Comparison of ENCODE assay signal across 8 cellular contexts in the genomic region with DNA sequence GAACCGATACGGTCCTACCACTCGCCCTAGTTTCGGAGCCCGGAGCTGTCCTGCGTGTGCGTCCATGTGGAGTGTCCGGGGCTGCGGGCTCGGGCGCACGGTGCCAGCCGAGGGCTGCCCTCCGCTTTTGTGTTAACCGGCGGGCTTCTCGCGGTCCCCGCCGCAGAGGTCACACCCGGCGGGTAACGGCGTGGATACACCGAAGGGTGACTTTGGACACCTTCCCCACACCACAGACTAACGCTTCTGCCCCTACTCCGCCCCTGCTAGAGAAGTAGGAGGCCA. TPM values are rescaled to one million over a fixed set of nuclear protein-coding genes. Genes with fewer than 3 reads are reported as not detected.
A peak's percentile ranks its signal among the peaks of the same experiment; 100 is the strongest.
DNase-seq lines count a peak whose midpoint lies in the region; ATAC-seq and TF ChIP-seq lines count a peak whose summit lies in the region.

No MANE protein-coding gene starts in this region.

- H4K20me1 ChIP-seq in IMR-90 (ENCODE audit: insufficient read depth, low read length) = peaks cover 11% of the 10 kb centered on the region; the same call in 1 of the 2 replicates

- DNase-seq in AG04450 (ENCODE audit: low read depth, low spot score) = no peak
- DNase-seq in IMR-90 = no peak
- peak; percentile 13 for DNase-seq in cerebellum (ENCODE audit: low spot score)
- no peak for DNase-seq in islet precursor cell
- no peak for DNase-seq in COLO829 (ENCODE audit: low spot score)
- DNase-seq in stimulated activated CD4-positive, alpha-beta T cell treated with anti-CD3 and anti-CD28 coated beads, Interleukin-4, amount 100 ng/mL, for 4 hours = no peak

- ATAC-seq in GM19438 (IDR thresholded peaks at IDR 0.05; ENCODE audit: low read depth, unreplicated experiment) (peak; percentile 10), IMR-90 (ENCODE audit: low read depth) (peak; percentile 4)

- peak overlapping the region in 1 of 2 experiments; percentile 49; a peak in 1 of 4 replicates for H4K8ac ChIP-seq in IMR-90 (ENCODE audit: low read depth in 2 of 2, low read length in 2 of 2)

- H2AK9ac ChIP-seq in IMR-90 (replicated peaks; ENCODE audit: low read depth, low read length, poor library complexity) = peak overlapping the region; percentile 93

- peak overlapping the region; percentile 33 for H3K9ac ChIP-seq in IMR-90 (ENCODE audit: low read depth, low read length)

- H3K9me3 ChIP-seq in AG04450 (ENCODE audit: control insufficient read depth, insufficient read depth, low read length) (peaks cover 6% of the 10 kb centered on the region; the same call in 1 of the 2 replicates), IMR-90 (ENCODE audit: control insufficient read depth, insufficient read depth, low read length) (no peaks in the 10 kb centered on the region), mononuclear cell (ENCODE audit: low read depth, low read length) (no peaks in the 10 kb centered on the region)

- H2BK15ac ChIP-seq in IMR-90 (ENCODE audit: low read depth, low read length) = peak overlapping the region; percentile 45; the same call in 2 of the 3 replicates

- H3K27me3 ChIP-seq in AG04450 (ENCODE audit: control insufficient read depth, insufficient read depth, low read length) = peaks cover 47% of the 10 kb centered on the region
- peaks cover 45% of the 10 kb centered on the region for H3K27me3 ChIP-seq in IMR-90 (ENCODE audit: control insufficient read depth, insufficient read depth, low read length)
- peaks cover 71% of the 10 kb centered on the region for H3K27me3 ChIP-seq in mononuclear cell (ENCODE audit: insufficient read depth, low read length)

- peaks cover 3% of the 10 kb centered on the region; the same call in 1 of the 2 replicates for H3K9me1 ChIP-seq in IMR-90 (ENCODE audit: insufficient read depth, low read length)

- H2BK5ac ChIP-seq in IMR-90 (ENCODE audit: low read depth, low read length, poor library complexity, severe bottlenecking) = peak overlapping the region; percentile 35

- H3K79me1 ChIP-seq in IMR-90 (ENCODE audit: low read depth in 1 of 2, low read length in 2 of 2) = peaks cover 17 to 33% of the 10 kb centered on the region in 2 experiments

- BruUV-seq in IMR-90 (replicated peaks; lab: Mats Ljungman, UMichigan) = no TSS peak

- H2BK120ac ChIP-seq in IMR-90 (ENCODE audit: low read depth, low read length) = peak overlapping the region; percentile 85; the same call in 1 of the 2 replicates

- H3K4ac ChIP-seq in IMR-90 (ENCODE audit: low read depth, low read length) = peak overlapping the region; percentile 51

- H3K14ac ChIP-seq in IMR-90 (replicated peaks; ENCODE audit: low read depth, low read length) = peak overlapping the region; percentile 46

- H4K5ac ChIP-seq in IMR-90 (ENCODE audit: low read depth, low read length) = no peak overlapping the region

- peak overlapping the region; percentile 5; the same call in 1 of the 2 replicates for H2AK5ac ChIP-seq in IMR-90 (ENCODE audit: low read depth, low read length)

- H2AFZ ChIP-seq in IMR-90 (replicated peaks; ENCODE audit: low read length, poor library complexity) = peak overlapping the region; percentile 86

- peak overlapping the region; percentile 28 for H3K23ac ChIP-seq in IMR-90 (ENCODE audit: low read depth, low read length)

- no peak for TF ChIP-seq POLR2A in IMR-90 (IDR thresholded peaks at IDR 0.05; ENCODE audit: low read depth, low read length)

- H3K36me3 ChIP-seq in IMR-90 (ENCODE audit: control insufficient read depth, insufficient read depth, low read length) = no peaks in the 10 kb centered on the region

- POLR2A ChIA-PET in AG04450 (lab: Yijun Ruan, JAX) = interaction anchor here (0.6 to 1.8 kb wide), 34 partner anchors 11 to 573 kb away, joined by 3 to 45 read pairs (median 5); a partner anchor contains a TSS
- POLR2A ChIA-PET in IMR-90 (lab: Charles Lee; ENCODE audit: unreplicated experiment) = interaction anchor here (0.5 to 1.0 kb wide), 11 partner anchors 10 to 1310 kb away, joined by 3 to 7 read pairs (median 4); no protein-coding TSS in a partner anchor

- in situ Hi-C loops in IMR-90 (cut with MboI; ENCODE audit: low sequenced_read_pairs) = no loop called here

- H3K4me1 ChIP-seq in IMR-90 (ENCODE audit: control insufficient read depth, insufficient read depth, low read length) (peaks cover 14% of the 10 kb centered on the region), mononuclear cell (ENCODE audit: insufficient read depth, low read length) (peaks cover 27% of the 10 kb centered on the region)

- peak overlapping the region; percentile 27; the same call in 1 of the 2 replicates for H2BK20ac ChIP-seq in IMR-90 (ENCODE audit: low read depth, low read length)

- CTCF ChIA-PET in AG04450 (lab: Charles Lee) = interaction anchor here (0.5 to 2.8 kb wide), 8 partner anchors 10 to 284 kb away, joined by 3 to 16 read pairs (median 4); no protein-coding TSS in a partner anchor
- CTCF ChIA-PET in IMR-90 (lab: Yijun Ruan, JAX) = interaction anchor here (1.0 kb wide), 3 partner anchors 11 to 131 kb away, joined by 3 to 12 read pairs (median 3); no protein-coding TSS in a partner anchor

- dilution Hi-C loops in IMR-90 (cut with HindIII; ENCODE audit: low sequenced_read_pairs, unreplicated experiment) = no loop called here

- peak overlapping the region; percentile 25; the same call in 1 of the 2 replicates for H3K18ac ChIP-seq in IMR-90 (ENCODE audit: low read depth, low read length)

- no peak for TF ChIP-seq RAD21 in IMR-90 (IDR thresholded peaks at IDR 0.05; ENCODE audit: low read length)

- TF ChIP-seq CTCF in AG04450 (IDR thresholded peaks at IDR 0.05; ENCODE audit: low read depth, low read length) (no peak), IMR-90 (conservative IDR thresholded peaks at IDR 0.05; ENCODE audit: low read depth, low read length) (no peak)

- WGBS in IMR-90 (ENCODE audit: extremely low coverage in 2 of 2, insufficient read length in 1 of 2), 2 experiments = 2% methylated on average over 13 of the region's 27 CpGs; no CpG with 5 or more reads in 1 of the 2 experiments

- H3K56ac ChIP-seq in IMR-90 (ENCODE audit: extremely low read depth, insufficient read depth, low read length) = no peak overlapping the region

- H4K91ac ChIP-seq in IMR-90 (ENCODE audit: insufficient read depth, low read depth, low read length) = peak overlapping the region; percentile 70

- intact Hi-C loops in IMR-90 (cut with micrococcal nuclease) = loop anchor here (1.0 to 2.0 kb wide), 5 partner anchors 12 to 131 kb away; no protein-coding TSS in a partner anchor

- H3K4me2 ChIP-seq in IMR-90 (ENCODE audit: low read depth, low read length) = peak overlapping the region; percentile 90

- H3K4me3 ChIP-seq in AG04450 (ENCODE audit: low read depth, low read length) (peak overlapping the region; percentile 79), IMR-90 (ENCODE audit: insufficient read depth, low read depth, low read length) (peak overlapping the region; percentile 48), mononuclear cell (ENCODE audit: low read length) (peak overlapping the region; percentile 62)

- H3K27ac ChIP-seq in AG04450 (ENCODE audit: low read depth, low read length) = peak overlapping the region; percentile 25
- peak overlapping the region; percentile 9; the same call in 1 of the 2 replicates for H3K27ac ChIP-seq in IMR-90 (ENCODE audit: insufficient read depth, low read length)

TF ChIP-seq in IMR-90, 13 proteins besides CTCF, POLR2A, EP300 and RAD21:
- 0 out of 2 replicates have a peak, but pooled peaks have one; percentile 3 for TF ChIP-seq MXI1 (IDR thresholded peaks at IDR 0.05; ENCODE audit: borderline replicate concordance, low read depth, low read length)
- no peak for TF ChIP-seq MAFK (IDR thresholded peaks at IDR 0.05; ENCODE audit: low read depth, low read length)

RNA-seq across cellular contexts. Expression of a gene that starts 0.7 kb away (rescaled TPM):
- polyA plus RNA-seq in AG04450 (2011; rRNA removed) = 5.5 TPM in 2 replicates
- polyA minus RNA-seq in AG04450 (2011; rRNA and poly(A)+ RNA removed) = 9.8 and 21.2 TPM in 2 replicates
- total RNA-seq in IMR-90 (2012; rRNA removed) = 9.9 and 15.0 TPM in 2 replicates
- polyA plus RNA-seq in IMR-90 (2012; rRNA removed) = 12.3 and 17.9 TPM in 2 replicates
- polyA plus RNA-seq in IMR-90 (2012; cell fraction: cytosol; rRNA removed) = 13.7 and 26.0 TPM in 2 replicates
- polyA plus RNA-seq in IMR-90 (2012; cell fraction: nucleus; rRNA removed; ENCODE audit: low replicate concordance) = 98.0 and 356 TPM in 2 replicates
- total RNA-seq in cerebellum = 1.5 TPM
- total RNA-seq in mononuclear cell = 53.6 TPM
